ENCODE assay signal across 23 cellular contexts in genomic region chr10:42940487-42941157, GRCh38.
DNase-seq lines count a peak whose midpoint lies in the region; ATAC-seq, FAIRE-seq and TF ChIP-seq lines count a peak whose summit lies in the region.
"Had no signal": no experiment of that assay in that cellular context is flagged by ENCODE, and none has a peak within 500 bp of the region (broad histone marks: within the 10 kb centered on the region; RNA-seq: fewer than 3 reads in every experiment).

No MANE protein-coding gene starts in this region.

- no peak overlapping the region for H3K4me2 ChIP-seq in neuronal stem cell (ENCODE audit: insufficient read depth, low read length, poor library complexity, severe bottlenecking)

- POLR2A ChIA-PET in GM10248 (lab: Yijun Ruan, JAX) (no interaction called here), WTC11 (lab: Charles Lee) (no interaction called here)

- H3K18ac ChIP-seq in neuronal stem cell (ENCODE audit: low read length), result peak overlapping the region; percentile 81

- TF ChIP-seq POLR2A in H54 (IDR thresholded peaks at IDR 0.05; ENCODE audit: low read depth, low read length), result no peak

- H2BK15ac ChIP-seq in neuronal stem cell (ENCODE audit: low read length), result no peak overlapping the region

- H3K27ac ChIP-seq in neuronal stem cell (replicated peaks; ENCODE audit: low read length), result no peak overlapping the region
- H3K27ac ChIP-seq: tibial nerve had no signal

- DNase-seq in AG20443 (ENCODE audit: low spot score) (peak; percentile 3), GM10248 (ENCODE audit: extremely low spot score) (peak; percentile 4), WTC11 (ENCODE audit: low spot score) (no peak), neuronal stem cell (ENCODE audit: low spot score) (no peak), H54 (ENCODE audit: insufficient read length, low spot score) (no peak)
- DNase-seq in activated CD4-positive, alpha-beta T cell treated with anti-CD3 and anti-CD28 coated beads, Interleukin-2, amount 50 U/mL, for 48 hours, result no peak
- DNase-seq: ACHN; activated CD4-positive, alpha-beta memory T cell treated with anti-CD3 and anti-CD28 coated beads for 36 hours; activated gamma-delta T cell; activated T-cell treated with anti-CD3 and anti-CD28 coated beads for 4 hours; C1 segment of cervical spinal cord; caudate nucleus; mesenchymal stem cell; NCI-H146; nucleus accumbens had no signal

- CTCF ChIA-PET in GM10248 (lab: Yijun Ruan, JAX), result interaction anchor here (0.8 kb wide), 1 partner anchor 10 kb away, joined by 3 read pairs; no protein-coding TSS in a partner anchor
- CTCF ChIA-PET in WTC11 (lab: Charles Lee), result interaction anchor here (0.8 kb wide), 1 partner anchor 139 kb away, joined by 3 read pairs; no protein-coding TSS in a partner anchor

- no peak for FAIRE-seq in H54 (lab: Jason Lieb, UNC)
- FAIRE-seq: astrocyte, endometrium, frontal cortex, HepG2 had no signal

- no peak overlapping the region for H3K4me3 Mint-ChIP-seq in WTC11
- H3K4me3 Mint-ChIP-seq: activated CD4-positive, alpha-beta memory T cell treated with anti-CD3 and anti-CD28 coated beads for 36 hours had no signal

- H3K27me3 ChIP-seq in neuronal stem cell (ENCODE audit: control insufficient read depth in 3 of 3, insufficient read depth in 3 of 3, low read depth in 1 of 3, low read length in 3 of 3), result peaks cover 0 to 4% (median 0%) of the 10 kb centered on the region in 3 experiments
- H3K27me3 ChIP-seq: tibial nerve had no signal

- H4K8ac ChIP-seq in neuronal stem cell (ENCODE audit: low read depth, low read length), result no peak overlapping the region

- no peaks in the 10 kb centered on the region for H3K36me3 ChIP-seq in neuronal stem cell (replicated peaks in 1 of 2; ENCODE audit: control insufficient read depth in 2 of 2, insufficient read depth in 2 of 2, low read length in 2 of 2)
- H3K36me3 ChIP-seq: tibial nerve had no signal

- no peak overlapping the region for H2BK120ac ChIP-seq in neuronal stem cell (ENCODE audit: low read depth, low read length)

- no peak overlapping the region for H4K91ac ChIP-seq in neuronal stem cell (ENCODE audit: low read depth, low read length, poor library complexity)

- no peaks in the 10 kb centered on the region for H3K9me3 ChIP-seq in neuronal stem cell (replicated peaks in 1 of 2; ENCODE audit: control insufficient read depth in 2 of 2, insufficient read depth in 1 of 2, low read depth in 1 of 2, low read length in 2 of 2)
- H3K9me3 ChIP-seq: tibial nerve had no signal

- H3K9ac ChIP-seq in neuronal stem cell (ENCODE audit: low read depth, low read length, poor library complexity), result no peak overlapping the region

- no peak overlapping the region for H2AFZ ChIP-seq in neuronal stem cell (ENCODE audit: low read length)

- ATAC-seq in WTC11, result peak; percentile 73
- ATAC-seq in GM18517 (IDR thresholded peaks at IDR 0.05; ENCODE audit: unreplicated experiment), result no peak
- no peak for ATAC-seq in HG02571 (IDR thresholded peaks at IDR 0.05; ENCODE audit: unreplicated experiment)
- ATAC-seq: HepG2, Right ventricle myocardium inferior had no signal

- H3K23ac ChIP-seq in neuronal stem cell (ENCODE audit: low read depth, low read length, poor library complexity), result no peak overlapping the region

- H3K27ac Mint-ChIP-seq in WTC11, result no peak overlapping the region
- H3K27ac Mint-ChIP-seq: activated CD4-positive, alpha-beta memory T cell treated with anti-CD3 and anti-CD28 coated beads for 36 hours had no signal

- peaks cover 5% of the 10 kb centered on the region for H3K4me1 Mint-ChIP-seq in WTC11

- WGBS in neuronal stem cell (ENCODE audit: extremely low coverage in 2 of 2, insufficient read length in 2 of 2, insufficient replicate concordance in 1 of 2), 2 donors, result no CpG with 5 or more reads among the region's 22 CpGs

- no peak overlapping the region for H3K4ac ChIP-seq in neuronal stem cell (ENCODE audit: low read length)

- H2BK5ac ChIP-seq in neuronal stem cell (ENCODE audit: low read length), result no peak overlapping the region

- TF ChIP-seq CTCF in GM10248 (IDR thresholded peaks at IDR 0.05; ENCODE audit: control extremely low read depth, extremely low read depth, low read depth, missing control alignments) (no peak), WTC11 (IDR thresholded peaks at IDR 0.05) (no peak)

- H2BK12ac ChIP-seq in neuronal stem cell (ENCODE audit: low read length), result peak overlapping the region; percentile 88

- H3K4me1 ChIP-seq in neuronal stem cell (ENCODE audit: control insufficient read depth in 2 of 2, insufficient read depth in 1 of 2, low read depth in 1 of 2, low read length in 2 of 2), result peaks cover 0 to 2% of the 10 kb centered on the region in 2 donors
- H3K4me1 ChIP-seq: tibial nerve had no signal

- no peaks in the 10 kb centered on the region; the same call in 1 of the 2 replicates for H3K27me3 Mint-ChIP-seq in WTC11 (ENCODE audit: low read depth)

- H3K14ac ChIP-seq in neuronal stem cell (ENCODE audit: low read length), result no peak overlapping the region

- H2AK5ac ChIP-seq in neuronal stem cell (ENCODE audit: low read depth, low read length), result peak overlapping the region; percentile 45

- H3K4me3 ChIP-seq in neuronal stem cell (ENCODE audit: low read length in 2 of 2), result no peak overlapping the region
- H3K4me3 ChIP-seq: tibial nerve had no signal

- no peaks in the 10 kb centered on the region for H3K79me1 ChIP-seq in neuronal stem cell (ENCODE audit: low read depth, low read length)

- no peaks in the 10 kb centered on the region for H3K9me3 Mint-ChIP-seq in WTC11
- H3K9me3 Mint-ChIP-seq: activated CD4-positive, alpha-beta memory T cell treated with anti-CD3 and anti-CD28 coated beads for 36 hours had no signal

- no peaks in the 10 kb centered on the region for H3K36me3 Mint-ChIP-seq in WTC11
- H3K36me3 Mint-ChIP-seq: activated CD4-positive, alpha-beta memory T cell treated with anti-CD3 and anti-CD28 coated beads for 36 hours had no signal

TF ChIP-seq in WTC11, 78 proteins besides CTCF, POLR2A, EP300 and RAD21:
- TF ChIP-seq PRDM15 (CRISPR knock-in tag; IDR thresholded peaks at IDR 0.05) (no peak), MYBL2 (CRISPR knock-in tag; IDR thresholded peaks at IDR 0.05) (no peak)

Comparison
In these comparisons a context has a peak if more than half of its experiments do, and no peak if none do; other contexts are left out.
1. DNase-seq: peak in AG20443 (single experiment) and GM10248 (single experiment); none in WTC11 (single experiment), neuronal stem cell (single experiment), activated CD4-positive, alpha-beta T cell treated with anti-CD3 and anti-CD28 coated beads, Interleukin-2, amount 50 U/mL, for 48 hours (0 of 2) and H54 (single experiment).